In genomic region chr22:50310949-50311444, GRCh38 we compare ENCODE assay signal across 1 cellular context.
TF ChIP-seq lines count a peak whose summit lies in the region.

No MANE protein-coding gene starts in this region.

TF ChIP-seq in IMR-90, 13 proteins besides CTCF, POLR2A, EP300 and RAD21:
- TF ChIP-seq, protein P1, sequence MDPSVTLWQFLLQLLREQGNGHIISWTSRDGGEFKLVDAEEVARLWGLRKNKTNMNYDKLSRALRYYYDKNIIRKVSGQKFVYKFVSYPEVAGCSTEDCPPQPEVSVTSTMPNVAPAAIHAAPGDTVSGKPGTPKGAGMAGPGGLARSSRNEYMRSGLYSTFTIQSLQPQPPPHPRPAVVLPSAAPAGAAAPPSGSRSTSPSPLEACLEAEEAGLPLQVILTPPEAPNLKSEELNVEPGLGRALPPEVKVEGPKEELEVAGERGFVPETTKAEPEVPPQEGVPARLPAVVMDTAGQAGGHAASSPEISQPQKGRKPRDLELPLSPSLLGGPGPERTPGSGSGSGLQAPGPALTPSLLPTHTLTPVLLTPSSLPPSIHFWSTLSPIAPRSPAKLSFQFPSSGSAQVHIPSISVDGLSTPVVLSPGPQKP (IDR thresholded peaks at IDR 0.05; ENCODE audit: borderline replicate concordance, low read depth, low read length): no peak
- TF ChIP-seq SMC3 (IDR thresholded peaks at IDR 0.05; ENCODE audit: low read depth, low read length) (no peak), RCOR1 (IDR thresholded peaks at IDR 0.05; ENCODE audit: insufficient replicate concordance, low read length) (no peak), FOS (IDR thresholded peaks at IDR 0.05; ENCODE audit: low read depth, low read length) (no peak), CHD1 (IDR thresholded peaks at IDR 0.05; ENCODE audit: low read depth, low read length) (no peak), RFX5 (IDR thresholded peaks at IDR 0.05; ENCODE audit: low read depth, low read length) (no peak), MAZ (IDR thresholded peaks at IDR 0.05; ENCODE audit: borderline replicate concordance, low read depth, low read length) (no peak), MAFK (IDR thresholded peaks at IDR 0.05; ENCODE audit: low read depth, low read length) (no peak), CEBPB (IDR thresholded peaks at IDR 0.05; ENCODE audit: low read depth, low read length) (no peak), BHLHE40 (IDR thresholded peaks at IDR 0.05; ENCODE audit: low read depth, low read length) (no peak), NFE2L2 (IDR thresholded peaks at IDR 0.05; ENCODE audit: low read depth, low read length) (no peak), MXI1 (IDR thresholded peaks at IDR 0.05; ENCODE audit: borderline replicate concordance, low read depth, low read length) (no peak)
- TF ChIP-seq, protein P2, sequence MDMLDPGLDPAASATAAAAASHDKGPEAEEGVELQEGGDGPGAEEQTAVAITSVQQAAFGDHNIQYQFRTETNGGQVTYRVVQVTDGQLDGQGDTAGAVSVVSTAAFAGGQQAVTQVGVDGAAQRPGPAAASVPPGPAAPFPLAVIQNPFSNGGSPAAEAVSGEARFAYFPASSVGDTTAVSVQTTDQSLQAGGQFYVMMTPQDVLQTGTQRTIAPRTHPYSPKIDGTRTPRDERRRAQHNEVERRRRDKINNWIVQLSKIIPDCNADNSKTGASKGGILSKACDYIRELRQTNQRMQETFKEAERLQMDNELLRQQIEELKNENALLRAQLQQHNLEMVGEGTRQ (IDR thresholded peaks at IDR 0.05; ENCODE audit: low read depth, low read length): no peak
TF ChIP-seq in IMR-90: peak in this region for 0.
